ENCODE assay signal across 21 cellular contexts in genomic region chr5:56515011-56515410, GRCh38.
A peak's percentile ranks its signal among the peaks of the same experiment; 100 is the strongest.
DNase-seq lines count a peak whose midpoint lies in the region; ATAC-seq lines count a peak whose summit lies in the region.
"Had no signal": no experiment of that assay in that cellular context is flagged by ENCODE, and none has a peak within 500 bp of the region (broad histone marks: within the 10 kb centered on the region; RNA-seq: fewer than 3 reads in every experiment).

No MANE protein-coding gene starts in this region.

- no peak overlapping the region for H4K5ac ChIP-seq in mesendoderm (ENCODE audit: low read length)

- H3K36me3 Mint-ChIP-seq in stimulated activated memory B cell treated with anti-CD40 and anti-IgM and Interleukin-4, amounts not matched to agents 10 μg/mL and 1 μg/mL and 100 μg/mL, for 72 hours = no peaks in the 10 kb centered on the region
- H3K36me3 Mint-ChIP-seq: CD14-positive monocyte, T-cell had no signal

- no peak overlapping the region for H3K56ac ChIP-seq in mesendoderm (ENCODE audit: low read length)

- H3K23ac ChIP-seq in mesendoderm (ENCODE audit: low read length) = peak overlapping the region; percentile 9

- WGBS in mesendoderm (ENCODE audit: extremely low coverage, insufficient coverage, low lambda C conversion rate) = no CpG with 5 or more reads among the region's 8 CpGs

- no peaks in the 10 kb centered on the region for H3K27me3 Mint-ChIP-seq in stimulated activated memory B cell treated with anti-CD40 and anti-IgM and Interleukin-4, amounts not matched to agents 10 μg/mL and 1 μg/mL and 100 μg/mL, for 72 hours
- H3K27me3 Mint-ChIP-seq: T-cell had no signal

- no peak overlapping the region for H2BK15ac ChIP-seq in mesendoderm (replicated peaks; ENCODE audit: low read depth)

- H3K18ac ChIP-seq in mesendoderm (ENCODE audit: low read length) = peak overlapping the region; percentile 2

- DNase-seq in D341Med (ENCODE audit: low spot score) (peak; percentile 62), NCI-H524 treated with DMSO at 0.1 percent for 48 hours (lab: John Stamatoyannopoulos, UW) (peak; percentile 42), mesendoderm (no peak), GDM1 (lab: John Stamatoyannopoulos, UW) (no peak), HCEC 1CT (no peak)
- DNase-seq: ACHN, GF-D8, NCI-H1417 treated with DMSO at 0.1 percent for 48 hours, NCI-H187 treated with DMSO at 0.1 percent for 48 hours, NCI-H345, NCI-H774, PC-9, SIG-M5, T-cell had no signal

- H3K27ac ChIP-seq in mesendoderm (ENCODE audit: low read depth, low read length) = no peak overlapping the region
- H3K27ac ChIP-seq: KMS-11, PC-9, RWPE1 had no signal

- ATAC-seq in stimulated activated memory B cell treated with anti-CD40 and anti-IgM and Interleukin-4, amounts not matched to agents 10 μg/mL and 1 μg/mL and 100 μg/mL, for 72 hours = no peak
- no peak for ATAC-seq in HG03460 (IDR thresholded peaks at IDR 0.05; ENCODE audit: unreplicated experiment)
- ATAC-seq: SK-N-SH treated with all-trans-retinoic acid at 6 μM for 48 hours, T-cell had no signal

- H3K4me1 ChIP-seq in mesendoderm (ENCODE audit: control insufficient read depth, low read depth, low read length) = peaks cover 4% of the 10 kb centered on the region

- H3K4me3 Mint-ChIP-seq in stimulated activated memory B cell treated with anti-CD40 and anti-IgM and Interleukin-4, amounts not matched to agents 10 μg/mL and 1 μg/mL and 100 μg/mL, for 72 hours = no peak overlapping the region
- H3K4me3 Mint-ChIP-seq: CD14-positive monocyte, GM23338, T-cell had no signal

- H3K27me3 ChIP-seq in mesendoderm (ENCODE audit: insufficient read depth, low read length, poor library complexity) = no peaks in the 10 kb centered on the region

- H3K4ac ChIP-seq in mesendoderm (ENCODE audit: low read depth, low read length) = peak overlapping the region; percentile 49

- no peak overlapping the region for H2BK120ac ChIP-seq in mesendoderm (ENCODE audit: low read depth, low read length)

- peaks cover 35% of the 10 kb centered on the region for H3K4me1 Mint-ChIP-seq in stimulated activated memory B cell treated with anti-CD40 and anti-IgM and Interleukin-4, amounts not matched to agents 10 μg/mL and 1 μg/mL and 100 μg/mL, for 72 hours

- H3K79me2 ChIP-seq in mesendoderm (ENCODE audit: control insufficient read depth, insufficient read depth, low read length) = no peaks in the 10 kb centered on the region

- no peak overlapping the region for H3K4me3 ChIP-seq in mesendoderm (ENCODE audit: low read length)
- H3K4me3 ChIP-seq: GM23338, PC-9 had no signal

- H3K27ac Mint-ChIP-seq in stimulated activated memory B cell treated with anti-CD40 and anti-IgM and Interleukin-4, amounts not matched to agents 10 μg/mL and 1 μg/mL and 100 μg/mL, for 72 hours = peak overlapping the region; percentile 21
- H3K27ac Mint-ChIP-seq: GM23338, T-cell had no signal

- no peak overlapping the region for H2AK5ac ChIP-seq in mesendoderm (ENCODE audit: low read length)

- H3K4me2 ChIP-seq in mesendoderm (ENCODE audit: low read length) = no peak overlapping the region
- H3K4me2 ChIP-seq: GM23338, KMS-11, PC-9 had no signal

- no peaks in the 10 kb centered on the region for H3K36me3 ChIP-seq in mesendoderm (ENCODE audit: control insufficient read depth, insufficient read depth, low read length)

- H4K8ac ChIP-seq in mesendoderm (ENCODE audit: low read depth, low read length) = no peak overlapping the region

- no peaks in the 10 kb centered on the region for H3K9me3 Mint-ChIP-seq in stimulated activated memory B cell treated with anti-CD40 and anti-IgM and Interleukin-4, amounts not matched to agents 10 μg/mL and 1 μg/mL and 100 μg/mL, for 72 hours
- H3K9me3 Mint-ChIP-seq: CD14-positive monocyte, GM23338, T-cell had no signal

- no peaks in the 10 kb centered on the region for H3K79me1 ChIP-seq in mesendoderm (ENCODE audit: low read length)

- no peak overlapping the region for H2BK5ac ChIP-seq in mesendoderm (ENCODE audit: low read length)

- no peak overlapping the region for H3K9ac ChIP-seq in mesendoderm (ENCODE audit: low read length)
- H3K9ac ChIP-seq: KMS-11 had no signal

Comparison
In these comparisons a context has a peak if more than half of its experiments do, and no peak if none do; other contexts are left out.
1. DNase-seq: peak in D341Med (single experiment) and NCI-H524 treated with DMSO at 0.1 percent for 48 hours (single experiment); none in mesendoderm (single experiment), GDM1 (single experiment) and HCEC 1CT (single experiment).